ENCODE assay signal across 1 cellular context in genomic region chr20:45611054-45611453, GRCh38.
TF ChIP-seq lines count a peak whose summit lies in the region.

No MANE protein-coding gene starts in this region.

TF ChIP-seq in SK-N-SH, 30 proteins besides CTCF, POLR2A, EP300 and RAD21 (continued from another document):
- TF ChIP-seq IRF3 (IDR thresholded peaks at IDR 0.05; ENCODE audit: low read depth, low read length), result no peak
- no peak for TF ChIP-seq TEAD4 (IDR thresholded peaks at IDR 0.05; ENCODE audit: borderline replicate concordance, insufficient read depth)
- no peak for TF ChIP-seq SIN3A (IDR thresholded peaks at IDR 0.05; ENCODE audit: borderline replicate concordance, low read depth, low read length)
- TF ChIP-seq TAF1 (IDR thresholded peaks at IDR 0.05; ENCODE audit: borderline replicate concordance, low read depth, low read length), result no peak
- no peak for TF ChIP-seq USF1 (IDR thresholded peaks at IDR 0.05; ENCODE audit: borderline replicate concordance, low read depth)
- TF ChIP-seq MXI1 (IDR thresholded peaks at IDR 0.05; ENCODE audit: low read depth, low read length), result no peak
- TF ChIP-seq GABPA (IDR thresholded peaks at IDR 0.05; ENCODE audit: low read depth), result no peak
- TF ChIP-seq CHD2 (IDR thresholded peaks at IDR 0.05; ENCODE audit: low read length, partially characterized antibody), result no peak
- no peak for TF ChIP-seq FOXM1 (IDR thresholded peaks at IDR 0.05; ENCODE audit: low read depth)
- TF ChIP-seq EZH2phosphoT487 (IDR thresholded peaks at IDR 0.05; ENCODE audit: borderline replicate concordance, low read depth), result no peak
- TF ChIP-seq JUND (IDR thresholded peaks at IDR 0.05), result no peak
- no peak for TF ChIP-seq USF2 (IDR thresholded peaks at IDR 0.05; ENCODE audit: borderline replicate concordance, low read depth, low read length)
- TF ChIP-seq FOXJ3 (CRISPR knock-in tag; IDR thresholded peaks at IDR 0.05), result no peak
- no peak for TF ChIP-seq ELF1 (IDR thresholded peaks at IDR 0.05)
- no peak for TF ChIP-seq MAX (IDR thresholded peaks at IDR 0.05; ENCODE audit: low read depth)
- TF ChIP-seq MEF2A (IDR thresholded peaks at IDR 0.05; ENCODE audit: borderline replicate concordance, low read depth), result no peak
